Comparison of ENCODE assay signal across 8 cellular contexts in genomic region chr19:32404213-32404938, GRCh38. TPM values are rescaled to one million over a fixed set of nuclear protein-coding genes. Genes with fewer than 3 reads are reported as not detected.
DNase-seq lines count a peak whose midpoint lies in the region; ATAC-seq and TF ChIP-seq lines count a peak whose summit lies in the region.

No MANE protein-coding gene starts in this region.

- TF ChIP-seq EP300 in SK-N-SH (IDR thresholded peaks at IDR 0.05; ENCODE audit: borderline replicate concordance in 1 of 2, low read depth in 1 of 2, low read length in 1 of 2) = no peak

- H3K79me2 ChIP-seq in SK-N-SH (ENCODE audit: insufficient read depth) = peaks cover 45% of the 10 kb centered on the region

- no peak for TF ChIP-seq POLR2A in GM18505 (IDR thresholded peaks at IDR 0.05; ENCODE audit: borderline replicate concordance, extremely low read depth, insufficient read depth, insufficient read length)

- H3K4me1 ChIP-seq in SK-N-SH (ENCODE audit: control insufficient read depth in 1 of 2, insufficient read depth in 2 of 2, low read depth in 1 of 2, low read length in 1 of 2) (peaks cover 14 to 19% of the 10 kb centered on the region in 2 experiments), iPS-18a (ENCODE audit: control insufficient read depth, low read depth, low read length) (peaks cover 16% of the 10 kb centered on the region)

- H3K27ac Mint-ChIP-seq in activated T-cell treated with anti-CD3 and anti-CD28 coated beads, Interleukin-2, amount 50 U/mL, for 24 hours = peak overlapping the region; percentile 94
- peak overlapping the region; percentile 96 to 98 for H3K27ac Mint-ChIP-seq in stimulated activated naive CD8-positive, alpha-beta T cell treated with anti-CD3 and anti-CD28 coated beads, Interleukin-15, amount 100 ng/mL, for 72 hours

- no peak for TF ChIP-seq CTCF in SK-N-SH (IDR thresholded peaks at IDR 0.05)

- CTCF ChIA-PET in SK-N-SH (lab: Yijun Ruan, JAX) = interaction anchor here (1.5 kb wide), 1 partner anchor 27 kb away, joined by 3 read pairs; no protein-coding TSS in a partner anchor

- no peaks in the 10 kb centered on the region for H3K9me3 ChIP-seq in SK-N-SH
- H3K9me3 ChIP-seq in iPS-18a (ENCODE audit: control insufficient read depth, low read depth, low read length) = no peaks in the 10 kb centered on the region

- peaks cover 29% of the 10 kb centered on the region for H3K4me1 Mint-ChIP-seq in activated T-cell treated with anti-CD3 and anti-CD28 coated beads, Interleukin-2, amount 50 U/mL, for 24 hours (ENCODE audit: low read depth)
- peaks cover 45% of the 10 kb centered on the region for H3K4me1 Mint-ChIP-seq in stimulated activated naive CD8-positive, alpha-beta T cell treated with anti-CD3 and anti-CD28 coated beads, Interleukin-15, amount 100 ng/mL, for 72 hours

- DNase-seq in SK-N-SH (no peak), COLO829 (ENCODE audit: low spot score) (no peak)
- DNase-seq in activated T-cell treated with anti-CD3 and anti-CD28 coated beads, Interleukin-2, amount 50 U/mL, for 24 hours = peak; percentile 36
- no peak for DNase-seq in stimulated activated naive CD8-positive, alpha-beta T cell treated with anti-CD3 and anti-CD28 coated beads, Interleukin-15, amount 100 ng/mL, for 72 hours

- no peak for TF ChIP-seq RAD21 in SK-N-SH (IDR thresholded peaks at IDR 0.05; ENCODE audit: low read length)

- no peaks in the 10 kb centered on the region for H3K9me3 Mint-ChIP-seq in activated T-cell treated with anti-CD3 and anti-CD28 coated beads, Interleukin-2, amount 50 U/mL, for 24 hours
- no peaks in the 10 kb centered on the region for H3K9me3 Mint-ChIP-seq in stimulated activated naive CD8-positive, alpha-beta T cell treated with anti-CD3 and anti-CD28 coated beads, Interleukin-15, amount 100 ng/mL, for 72 hours

- H4K20me1 ChIP-seq in SK-N-SH (ENCODE audit: insufficient read depth) = no peaks in the 10 kb centered on the region

- H3K9ac ChIP-seq in SK-N-SH = peak overlapping the region; percentile 97
- peak overlapping the region; percentile 91 for H3K9ac ChIP-seq in iPS-18a (ENCODE audit: low read length)

- peaks cover 29% of the 10 kb centered on the region for H3K36me3 Mint-ChIP-seq in activated T-cell treated with anti-CD3 and anti-CD28 coated beads, Interleukin-2, amount 50 U/mL, for 24 hours (ENCODE audit: low read depth)

- H3K4me3 ChIP-seq in SK-N-SH (ENCODE audit: low read depth in 2 of 2, low read length in 1 of 2) = peak overlapping the region; percentile 66 to 90
- peak overlapping the region; percentile 82 for H3K4me3 ChIP-seq in iPS-18a (ENCODE audit: low read length)

- H3K9me2 ChIP-seq in SK-N-SH = no peaks in the 10 kb centered on the region

- POLR2A ChIA-PET in SK-N-SH (lab: Yijun Ruan, JAX) = interaction anchor here (0.6 kb wide), 1 partner anchor 992 kb away, joined by 3 read pairs; no protein-coding TSS in a partner anchor

- H2AFZ ChIP-seq in SK-N-SH (ENCODE audit: low read depth) = no peak overlapping the region

- no peaks in the 10 kb centered on the region for H3F3A ChIP-seq in SK-N-SH (replicated peaks; ENCODE audit: insufficient read depth)

- H3K36me3 ChIP-seq in SK-N-SH (replicated peaks in 1 of 2; ENCODE audit: control insufficient read depth in 1 of 2, insufficient read depth in 2 of 2, low read length in 1 of 2) (peaks cover 13 to 14% of the 10 kb centered on the region in 2 experiments), iPS-18a (ENCODE audit: control insufficient read depth, low read depth, low read length) (peaks cover 14% of the 10 kb centered on the region)

- H3K27ac ChIP-seq in SK-N-SH (ENCODE audit: low read depth in 2 of 2, low read length in 1 of 2) (peak overlapping the region; percentile 93 to 94; a peak in 3 of 4 replicates), iPS-18a (ENCODE audit: low read length) (peak overlapping the region; percentile 79)

- H3K27me3 ChIP-seq in SK-N-SH (ENCODE audit: insufficient read depth) (no peaks in the 10 kb centered on the region), iPS-18a (ENCODE audit: control insufficient read depth, insufficient read depth, low read length) (no peaks in the 10 kb centered on the region)

- ATAC-seq in SK-N-SH treated with all-trans-retinoic acid at 6 μM for 48 hours (no peak), GM18505 (IDR thresholded peaks at IDR 0.05; ENCODE audit: unreplicated experiment) (no peak), HG03135 (IDR thresholded peaks at IDR 0.05; ENCODE audit: unreplicated experiment) (no peak)
- no peak for ATAC-seq in stimulated activated naive CD8-positive, alpha-beta T cell treated with anti-CD3 and anti-CD28 coated beads, Interleukin-15, amount 100 ng/mL, for 72 hours

- H3K27me3 Mint-ChIP-seq in activated T-cell treated with anti-CD3 and anti-CD28 coated beads, Interleukin-2, amount 50 U/mL, for 24 hours = no peaks in the 10 kb centered on the region
- no peaks in the 10 kb centered on the region for H3K27me3 Mint-ChIP-seq in stimulated activated naive CD8-positive, alpha-beta T cell treated with anti-CD3 and anti-CD28 coated beads, Interleukin-15, amount 100 ng/mL, for 72 hours

- H3K4me2 ChIP-seq in SK-N-SH = peak overlapping the region; percentile 97

- peak overlapping the region; percentile 88 for H3K4me3 Mint-ChIP-seq in activated T-cell treated with anti-CD3 and anti-CD28 coated beads, Interleukin-2, amount 50 U/mL, for 24 hours
- peak overlapping the region; percentile 88 to 89 for H3K4me3 Mint-ChIP-seq in stimulated activated naive CD8-positive, alpha-beta T cell treated with anti-CD3 and anti-CD28 coated beads, Interleukin-15, amount 100 ng/mL, for 72 hours

- WGBS in SK-N-SH (ENCODE audit: low lambda C conversion rate) = 70% methylated on average over 20 of the region's 20 CpGs

TF ChIP-seq in SK-N-SH, 30 proteins besides CTCF, POLR2A, EP300 and RAD21 (continues in another document):
- TF ChIP-seq RCOR1 (IDR thresholded peaks at IDR 0.05; ENCODE audit: low read length) (no peak), EZH2phosphoT487 (IDR thresholded peaks at IDR 0.05; ENCODE audit: borderline replicate concordance, low read depth) (no peak), MEF2A (IDR thresholded peaks at IDR 0.05; ENCODE audit: borderline replicate concordance, low read depth) (no peak), USF1 (IDR thresholded peaks at IDR 0.05; ENCODE audit: borderline replicate concordance, low read depth) (no peak)

TF ChIP-seq in SK-N-SH treated with all-trans-retinoic acid at 6 μM for 48 hours, 23 proteins besides CTCF, POLR2A, EP300 and RAD21 (continues in another document):
- TF ChIP-seq PATZ1 (CRISPR knock-in tag; IDR thresholded peaks at IDR 0.05; ENCODE audit: borderline replicate concordance) (no peak), TSHZ2 (CRISPR knock-in tag; IDR thresholded peaks at IDR 0.05) (no peak), GLIS3 (CRISPR knock-in tag; IDR thresholded peaks at IDR 0.05) (no peak), RARB (CRISPR knock-in tag; IDR thresholded peaks at IDR 0.05) (no peak), ISL1 (CRISPR knock-in tag; IDR thresholded peaks at IDR 0.05) (no peak), ZNF565 (CRISPR knock-in tag; conservative IDR thresholded peaks at IDR 0.05; ENCODE audit: low read depth) (no peak)

RNA-seq across cellular contexts. Expression of gene DPY19L3, which starts 1.2 kb away (rescaled TPM):
- 23.3 and 25.2 TPM in 2 replicates for polyA plus RNA-seq in SK-N-SH (2012; rRNA removed)
- 10.2 and 15.5 TPM in 2 replicates for polyA plus RNA-seq in SK-N-SH (2012; cell fraction: cytosol; rRNA removed)
- polyA plus RNA-seq in SK-N-SH (2012; cell fraction: nucleus; rRNA removed) = 98.0 and 110 TPM in 2 replicates

RNA-seq across cellular contexts. Expression of gene ZNF507, which starts 59.0 kb away (rescaled TPM):
- 6.8 and 9.1 TPM in 2 replicates for polyA plus RNA-seq in SK-N-SH (2012; rRNA removed)
- polyA plus RNA-seq in SK-N-SH (2012; cell fraction: cytosol; rRNA removed) = 7.8 and 8.8 TPM in 2 replicates
- 6.3 and 12.5 TPM in 2 replicates for polyA plus RNA-seq in SK-N-SH (2012; cell fraction: nucleus; rRNA removed)
